In genomic region chr6:52815167-52816092, GRCh38 we compare ENCODE assay signal across 8 cellular contexts. TPM values are rescaled to one million over a fixed set of nuclear protein-coding genes. Genes with fewer than 3 reads are reported as not detected.
DNase-seq lines count a peak whose midpoint lies in the region; ATAC-seq and TF ChIP-seq lines count a peak whose summit lies in the region.

No MANE protein-coding gene starts in this region.

- peak; percentile 73 for TF ChIP-seq CTCF in VCaP (conservative IDR thresholded peaks at IDR 0.05)
- peak; percentile 59 for TF ChIP-seq CTCF in liver (IDR thresholded peaks at IDR 0.05; ENCODE audit: low read depth, low read length, missing input control)

- DNase-seq in NCI-H2081 (lab: John Stamatoyannopoulos, UW) (peak; percentile 21 to 30), NCI-H2081 treated with DMSO at 0.1 percent for 48 hours (lab: John Stamatoyannopoulos, UW) (no peak), HCEC 1CT (peak; percentile 51), NCI-H1092 treated with DMSO at 0.1 percent for 48 hours (lab: John Stamatoyannopoulos, UW) (peak; percentile 24), cerebellum (ENCODE audit: low spot score) (peak; percentile 1)
- peak; percentile 20 to 72 for DNase-seq in stimulated activated effector memory CD8-positive, alpha-beta T cell treated with anti-CD3 and anti-CD28 coated beads, Interleukin-12 subunit alpha, Interleukin-12 subunit beta, amount 100 ng/mL, for 72 hours (ENCODE audit: low spot score in 2 of 2)

- no peaks in the 10 kb centered on the region for H3K4me1 Mint-ChIP-seq in stimulated activated effector memory CD8-positive, alpha-beta T cell treated with anti-CD3 and anti-CD28 coated beads, Interleukin-12 subunit alpha, Interleukin-12 subunit beta, amount 100 ng/mL, for 72 hours

- H3K9ac ChIP-seq in liver (ENCODE audit: low read depth in 1 of 2, low read length in 2 of 2): no peak overlapping the region

- H3K27me3 ChIP-seq in liver (ENCODE audit: control insufficient read depth in 4 of 4, insufficient read depth in 4 of 4, low read length in 3 of 4): no peaks in the 10 kb centered on the region

- no peak overlapping the region for H3K27ac Mint-ChIP-seq in stimulated activated effector memory CD8-positive, alpha-beta T cell treated with anti-CD3 and anti-CD28 coated beads, Interleukin-12 subunit alpha, Interleukin-12 subunit beta, amount 100 ng/mL, for 72 hours

- no peak overlapping the region for H3K4me3 Mint-ChIP-seq in stimulated activated effector memory CD8-positive, alpha-beta T cell treated with anti-CD3 and anti-CD28 coated beads, Interleukin-12 subunit alpha, Interleukin-12 subunit beta, amount 100 ng/mL, for 72 hours

- peaks cover 0 to 14% (median 8%) of the 10 kb centered on the region in 4 donors for H3K4me1 ChIP-seq in liver (ENCODE audit: control insufficient read depth in 4 of 4, insufficient read depth in 4 of 4, low read length in 3 of 4)

- H3K4me3 ChIP-seq in liver (ENCODE audit: low read depth in 1 of 3, low read length in 3 of 3): peak overlapping the region; percentile 21 to 63 (median 56)

- peak; percentile 75 for ATAC-seq in stimulated activated effector memory CD8-positive, alpha-beta T cell treated with anti-CD3 and anti-CD28 coated beads, Interleukin-12 subunit alpha, Interleukin-12 subunit beta, amount 100 ng/mL, for 72 hours

- TF ChIP-seq RAD21 in liver (IDR thresholded peaks at IDR 0.05): peak; percentile 61 to 77

- H3K27ac ChIP-seq in VCaP (no peak overlapping the region), liver (ENCODE audit: low read depth in 1 of 2, low read length in 2 of 2) (peak overlapping the region; percentile 66 to 77)

- no peaks in the 10 kb centered on the region for H3K36me3 ChIP-seq in liver (ENCODE audit: control insufficient read depth in 4 of 4, insufficient read depth in 3 of 4, low read depth in 1 of 4, low read length in 3 of 4)

- no peaks in the 10 kb centered on the region for H3K9me3 ChIP-seq in liver (ENCODE audit: control insufficient read depth in 4 of 4, low read length in 3 of 4)

- 19% methylated on average over 15 of the region's 15 CpGs for WGBS in liver

- no peaks in the 10 kb centered on the region for H3K36me3 Mint-ChIP-seq in stimulated activated effector memory CD8-positive, alpha-beta T cell treated with anti-CD3 and anti-CD28 coated beads, Interleukin-12 subunit alpha, Interleukin-12 subunit beta, amount 100 ng/mL, for 72 hours

- no peaks in the 10 kb centered on the region for H3K9me3 Mint-ChIP-seq in stimulated activated effector memory CD8-positive, alpha-beta T cell treated with anti-CD3 and anti-CD28 coated beads, Interleukin-12 subunit alpha, Interleukin-12 subunit beta, amount 100 ng/mL, for 72 hours

TF ChIP-seq in liver, 16 proteins besides CTCF, POLR2A, EP300 and RAD21:
- no peak for TF ChIP-seq REST (IDR thresholded peaks at IDR 0.05)
- no peak for TF ChIP-seq EGR1 (IDR thresholded peaks at IDR 0.05; ENCODE audit: low read depth in 2 of 2)
- peak; percentile 38 for TF ChIP-seq TAF1 (conservative IDR thresholded peaks at IDR 0.05)
- TF ChIP-seq SP1 (IDR thresholded peaks at IDR 0.05): peak; percentile 76
- TF ChIP-seq MAX (IDR thresholded peaks at IDR 0.05): no peak
- peak; percentile 71 for TF ChIP-seq HNF4G (IDR thresholded peaks at IDR 0.05)
- TF ChIP-seq ATF3 (IDR thresholded peaks at IDR 0.05): peak; percentile 63
- TF ChIP-seq HNF4A (conservative IDR thresholded peaks at IDR 0.05): peak; percentile 84 to 91
- peak; percentile 75 to 85 for TF ChIP-seq RXRA (IDR thresholded peaks at IDR 0.05)
- peak; percentile 32 for TF ChIP-seq YY1 (IDR thresholded peaks at IDR 0.05)
- TF ChIP-seq ZBTB33 (IDR thresholded peaks at IDR 0.05): peak; percentile 27
- TF ChIP-seq GABPA (IDR thresholded peaks at IDR 0.05 in 1 of 2, conservative IDR thresholded peaks at IDR 0.05 in 1 of 2): no peak
- no peak for TF ChIP-seq FOXA2 (IDR thresholded peaks at IDR 0.05)
- no peak for TF ChIP-seq NR2F2 (IDR thresholded peaks at IDR 0.05)
- peak; percentile 68 to 81 for TF ChIP-seq JUND (IDR thresholded peaks at IDR 0.05)
- TF ChIP-seq FOXA1 (IDR thresholded peaks at IDR 0.05): no peak
TF ChIP-seq in liver: peak in this region for 9.

RNA-seq across cellular contexts. Expression of gene GSTA1, which starts 11.8 kb away (rescaled TPM):
- total RNA-seq in cerebellum (not detected), liver (100 to 1,000 TPM in 1 of 2 donors, 10 to 100 TPM in 1; 59.4 to 160 TPM)
- 100 to 1,000 TPM; 131 to 247 TPM for polyA plus RNA-seq in liver

RNA-seq across cellular contexts. Expression of gene GSTA5, which starts 25.2 kb away (rescaled TPM):
- total RNA-seq in cerebellum: not detected
- not detected for total RNA-seq in liver
- polyA plus RNA-seq in liver: not detected

RNA-seq across cellular contexts. Expression of gene GSTA2, which starts 52.2 kb away (rescaled TPM):
- not detected for total RNA-seq in cerebellum
- 1 to 10 TPM; 2.0 to 2.2 TPM for total RNA-seq in liver
- polyA plus RNA-seq in liver: 100 to 1,000 TPM in 1 of 2 donors, 1 to 10 TPM in 1; 1.4 to 110 TPM

Comparison
In these comparisons a context has a peak if more than half of its experiments do, and no peak if none do; other contexts are left out.
1. RNA of gene GSTA1, which starts 11.8 kb away (total RNA-seq): 59.4 to 160 TPM in liver; not detected in cerebellum (single experiment); every median in the first group is over 10 times any median in the second.